ENCODE assay signal across 10 cellular contexts in the genomic region with DNA sequence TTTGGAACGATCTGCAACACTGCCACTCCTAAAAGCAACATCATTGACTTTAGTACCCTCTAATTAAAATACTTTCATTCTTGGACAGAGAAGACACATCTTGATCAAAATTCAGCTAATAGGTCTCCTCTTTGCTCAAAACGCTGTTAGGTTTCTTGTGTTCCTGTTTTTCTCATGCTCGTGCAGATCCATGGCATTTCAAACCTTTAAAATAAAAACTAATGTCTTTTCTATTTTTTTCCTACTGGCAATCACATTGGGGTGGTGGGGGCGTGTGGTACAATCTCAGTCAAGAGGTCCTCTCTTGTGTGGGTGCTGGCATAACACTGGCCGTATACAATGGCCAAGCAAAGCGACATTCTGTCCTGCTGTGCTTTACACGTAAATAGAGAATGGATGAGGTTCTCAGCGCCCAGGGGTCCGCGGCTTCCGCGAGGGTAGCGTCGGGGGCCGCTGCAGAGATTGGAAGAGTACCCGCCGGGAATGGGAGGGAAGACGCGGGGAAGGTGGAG. TPM values are rescaled to one million over a fixed set of nuclear protein-coding genes. Genes with fewer than 3 reads are reported as not detected.
A peak's percentile ranks its signal among the peaks of the same experiment; 100 is the strongest.
DNase-seq lines count a peak whose midpoint lies in the region; ATAC-seq and TF ChIP-seq lines count a peak whose summit lies in the region.
"Had no signal": no experiment of that assay in that cellular context is flagged by ENCODE, and none has a peak within 500 bp of the region (broad histone marks: within the 10 kb centered on the region; RNA-seq: fewer than 3 reads in every experiment).

No MANE protein-coding gene starts in this region.

- no peak overlapping the region for H3K9ac ChIP-seq in mammary epithelial cell (ENCODE audit: insufficient read depth, low read length)
- H3K9ac ChIP-seq in mesenchymal stem cell (ENCODE audit: low read length), result peak overlapping the region; percentile 84

- no peak for ATAC-seq in activated T-cell treated with anti-CD3 and anti-CD28 coated beads, Interleukin-2, amount 50 U/mL, for 4 hours

- no peak overlapping the region for H2BK5ac ChIP-seq in mesenchymal stem cell (ENCODE audit: low read depth, low read length, poor library complexity, severe bottlenecking)

- no peak for TF ChIP-seq POLR2A in transverse colon (IDR thresholded peaks at IDR 0.05)

- H3K79me1 ChIP-seq in mesenchymal stem cell (replicated peaks; ENCODE audit: low read length, poor library complexity, severe bottlenecking), result no peaks in the 10 kb centered on the region

- TF ChIP-seq CTCF in mammary epithelial cell (conservative IDR thresholded peaks at IDR 0.05 in 1 of 2, IDR thresholded peaks at IDR 0.05 in 1 of 2; ENCODE audit: extremely low read depth in 1 of 2, insufficient read depth in 1 of 2, low read depth in 1 of 2, low read length in 2 of 2) (no peak), transverse colon (IDR thresholded peaks at IDR 0.05) (no peak)

- in situ Hi-C loops in mammary epithelial cell (cut with MboI; ENCODE audit: low sequenced_read_pairs in 2 of 2) (no loop called here), transverse colon (cut with MboI; ENCODE audit: low pct_ligation_motif_present in 1 of 4, low pct_unique_long_range_greater_than_20kb in 1 of 4, low sequenced_read_pairs in 3 of 4) (no loop called here)

- H3K27ac ChIP-seq in mammary epithelial cell (ENCODE audit: insufficient read depth, low read depth, low read length), result no peak overlapping the region
- H3K27ac ChIP-seq in mesenchymal stem cell (ENCODE audit: low read length, poor library complexity, severe bottlenecking), result no peak overlapping the region
- H3K27ac ChIP-seq in transverse colon, result no peak overlapping the region

- H4K91ac ChIP-seq in mesenchymal stem cell (ENCODE audit: low read length), result no peak overlapping the region

- TF ChIP-seq EP300 in transverse colon (IDR thresholded peaks at IDR 0.05; ENCODE audit: low read depth), result no peak

- H2BK120ac ChIP-seq in mesenchymal stem cell (ENCODE audit: low read depth, low read length), result no peak overlapping the region

- peaks cover 69% of the 10 kb centered on the region for H3K4me1 Mint-ChIP-seq in activated T-cell treated with anti-CD3 and anti-CD28 coated beads, Interleukin-2, amount 50 U/mL, for 4 hours (ENCODE audit: low read depth)

- H3K14ac ChIP-seq in mesenchymal stem cell (ENCODE audit: low read length in 2 of 2), result no peak overlapping the region

- dilution Hi-C loops in mammary epithelial cell (cut with HindIII; ENCODE audit: low sequenced_read_pairs), result no loop called here

- no peaks in the 10 kb centered on the region for H3K27me3 ChIP-seq in mammary epithelial cell (ENCODE audit: insufficient read depth, low read length)
- H3K27me3 ChIP-seq in mesenchymal stem cell (ENCODE audit: control insufficient read depth in 1 of 2, insufficient read depth in 1 of 2, low read length in 2 of 2), result peaks cover 0 to 6% of the 10 kb centered on the region in 2 experiments
- H3K27me3 ChIP-seq in transverse colon, result peaks cover 3% of the 10 kb centered on the region

- no peak overlapping the region for H3K4me2 ChIP-seq in mammary epithelial cell (ENCODE audit: insufficient read depth, low read depth, low read length)
- H3K4me2 ChIP-seq in mesenchymal stem cell (ENCODE audit: low read length, poor library complexity, severe bottlenecking), result peak overlapping the region; percentile 100

- H4K20me1 ChIP-seq in mammary epithelial cell (ENCODE audit: insufficient read depth, low read length), result no peaks in the 10 kb centered on the region

- no peaks in the 10 kb centered on the region for H3K9me3 Mint-ChIP-seq in activated T-cell treated with anti-CD3 and anti-CD28 coated beads, Interleukin-2, amount 50 U/mL, for 4 hours

- H3K4me3 ChIP-seq in mammary epithelial cell (replicated peaks in 1 of 3; ENCODE audit: insufficient read depth in 1 of 3, low read depth in 2 of 3, low read length in 3 of 3) (no peak overlapping the region), mesenchymal stem cell (ENCODE audit: insufficient read depth in 1 of 2, low read depth in 1 of 2, low read length in 2 of 2) (peak overlapping the region; percentile 66 to 78), transverse colon (peak overlapping the region in 3 of 4 donors; percentile 42 to 66 (median 55))

- no peaks in the 10 kb centered on the region for H3K9me3 ChIP-seq in mammary epithelial cell (replicated peaks; ENCODE audit: insufficient read depth, low read length)
- no peaks in the 10 kb centered on the region for H3K9me3 ChIP-seq in mesenchymal stem cell (ENCODE audit: control insufficient read depth, low read length)
- H3K9me3 ChIP-seq in transverse colon, result no peaks in the 10 kb centered on the region

- peaks cover 9% of the 10 kb centered on the region for H3K79me2 ChIP-seq in mammary epithelial cell (ENCODE audit: insufficient read depth, low read length)

- no TSS peak for BruUV-seq in mammary epithelial cell (replicated peaks; lab: Mats Ljungman, UMichigan)

- no peak overlapping the region for H3K23ac ChIP-seq in mesenchymal stem cell (ENCODE audit: low read length in 2 of 2)

- H3K36me3 Mint-ChIP-seq in activated T-cell treated with anti-CD3 and anti-CD28 coated beads, Interleukin-2, amount 50 U/mL, for 4 hours (ENCODE audit: insufficient read depth), result no peaks in the 10 kb centered on the region

- peak overlapping the region in 1 of 2 experiments; percentile 79 for H3K18ac ChIP-seq in mesenchymal stem cell (ENCODE audit: low read depth in 1 of 2, low read length in 2 of 2)

- H2AK5ac ChIP-seq in mesenchymal stem cell (ENCODE audit: low read length, severe bottlenecking), result no peak overlapping the region

- H3K36me3 ChIP-seq in mammary epithelial cell (ENCODE audit: insufficient read depth, low read length) (no peaks in the 10 kb centered on the region), mesenchymal stem cell (ENCODE audit: control insufficient read depth in 1 of 2, insufficient read depth in 2 of 2, low read depth in 1 of 2, low read length in 2 of 2) (peaks cover 0 to 8% of the 10 kb centered on the region in 2 experiments), transverse colon (no peaks in the 10 kb centered on the region)

- H3K4ac ChIP-seq in mesenchymal stem cell (ENCODE audit: low read depth in 1 of 2, low read length in 2 of 2), result no peak overlapping the region

- H2AFZ ChIP-seq in mammary epithelial cell (ENCODE audit: low read depth, low read length) (peak overlapping the region; percentile 91), mesenchymal stem cell (ENCODE audit: low read depth, low read length) (peak overlapping the region; percentile 99)

- H4K8ac ChIP-seq in mesenchymal stem cell (ENCODE audit: low read length), result peak overlapping the region; percentile 95

- no peak for DNase-seq in activated T-cell treated with anti-CD3 and anti-CD28 coated beads, Interleukin-2, amount 50 U/mL, for 4 hours
- DNase-seq in activated T-cell treated with anti-CD3 and anti-CD28 coated beads, Interleukin-2, amount 50 U/mL, for 1 hour, result no peak
- DNase-seq in mammary epithelial cell (no peak), mesenchymal stem cell (no peak), transverse colon (no peak), islet precursor cell (no peak), MV-4-11 (lab: John Stamatoyannopoulos, UW) (no peak), NCI-H2196 (lab: John Stamatoyannopoulos, UW; ENCODE audit: unreplicated experiment) (no peak)
- DNase-seq: stimulated activated CD4-positive, alpha-beta T cell treated with anti-CD3 and anti-CD28 coated beads, Interleukin-4, amount 100 ng/mL, for 24 hours had no signal

- intact Hi-C loops in mammary epithelial cell (cut with micrococcal nuclease), result no loop called here
- intact Hi-C loops in transverse colon (cut with DNase I; ENCODE audit: low total_unique reads), result no loop called here

- no peak overlapping the region for H2BK15ac ChIP-seq in mesenchymal stem cell (ENCODE audit: low read depth, poor library complexity, severe bottlenecking)

- WGBS in mammary epithelial cell (ENCODE audit: low coverage, missing lambda C conversion rate), result 59% methylated on average over 18 of the region's 19 CpGs
- WGBS in mesenchymal stem cell, result 28% methylated on average over 16 of the region's 19 CpGs
- WGBS in transverse colon (ENCODE audit: low coverage in 1 of 2), 2 donors, result 10 to 34% methylated on average over 3 to 19 of the region's 19 CpGs

- H2BK12ac ChIP-seq in mesenchymal stem cell (ENCODE audit: low read length in 2 of 2), result peak overlapping the region; percentile 29 to 39

- CTCF ChIA-PET in mammary epithelial cell (lab: Charles Lee; ENCODE audit: low non-redundant PET), result no interaction called here

- H3K4me3 Mint-ChIP-seq in activated T-cell treated with anti-CD3 and anti-CD28 coated beads, Interleukin-2, amount 50 U/mL, for 4 hours, result peak overlapping the region; percentile 87

- H3K4me1 ChIP-seq in mammary epithelial cell (ENCODE audit: insufficient read depth, low read length) (peaks cover 22% of the 10 kb centered on the region), mesenchymal stem cell (ENCODE audit: control insufficient read depth, insufficient read depth, low read depth, low read length) (peaks cover 19% of the 10 kb centered on the region), transverse colon (peaks cover 0 to 31% (median 21%) of the 10 kb centered on the region in 4 donors)

- no peaks in the 10 kb centered on the region for H3K27me3 Mint-ChIP-seq in activated T-cell treated with anti-CD3 and anti-CD28 coated beads, Interleukin-2, amount 50 U/mL, for 4 hours (ENCODE audit: low read depth)

RNA-seq across cellular contexts. Expression of a gene that starts 0.3 kb away (rescaled TPM):
- under 1 TPM; 0.53 to 0.57 (median 0.55) TPM for total RNA-seq in activated T-cell treated with anti-CD3 and anti-CD28 coated beads, Interleukin-2, amount 50 U/mL, for 4 hours
- total RNA-seq in mammary epithelial cell (under 1 TPM in 1 of 2 donors, not detected in 1; 0.50 TPM), transverse colon (under 1 TPM in 2 of 4 donors, not detected in 2; 0.41 to 0.60 TPM)
- 0.07 TPM for polyA plus RNA-seq in mammary epithelial cell
- not detected for polyA minus RNA-seq in mammary epithelial cell
- 0.36 TPM for polyA plus RNA-seq in mesenchymal stem cell (2013, experiment 1 of 2)
- polyA plus RNA-seq in mesenchymal stem cell (2013, experiment 2 of 2), result 0.48 TPM
- total RNA-seq: HT1080 had no signal

RNA-seq across cellular contexts. Expression of a gene that starts 27.0 kb away (rescaled TPM):
- total RNA-seq in activated T-cell treated with anti-CD3 and anti-CD28 coated beads, Interleukin-2, amount 50 U/mL, for 4 hours, result 1 to 10 TPM; 3.2 to 5.4 (median 5.1) TPM
- total RNA-seq in mammary epithelial cell (1 to 10 TPM; 2.1 to 3.0 TPM), transverse colon (1 to 10 TPM in 2 of 4 donors, not detected in 2; 1.1 to 1.4 TPM)
- 2.0 TPM for polyA plus RNA-seq in mammary epithelial cell
- polyA minus RNA-seq in mammary epithelial cell, result 0.98 TPM
- 1.3 TPM for polyA plus RNA-seq in mesenchymal stem cell (2013, experiment 1 of 2)
- 1.6 TPM for polyA plus RNA-seq in mesenchymal stem cell (2013, experiment 2 of 2)

Comparison
In these comparisons a context has a peak if more than half of its experiments do, and no peak if none do; other contexts are left out.
1. H3K4me3 ChIP-seq: peak in mesenchymal stem cell (2 of 2) and transverse colon (3 of 4); none in mammary epithelial cell (0 of 3).